In genomic region chr6:112254921-112255320, GRCh38 we compare ENCODE assay signal across 11 cellular contexts. TPM values are rescaled to one million over a fixed set of nuclear protein-coding genes. Genes with fewer than 3 reads are reported as not detected.
A peak's percentile ranks its signal among the peaks of the same experiment; 100 is the strongest.
DNase-seq lines count a peak whose midpoint lies in the region; ATAC-seq and TF ChIP-seq lines count a peak whose summit lies in the region.
"Had no signal": no experiment of that assay in that cellular context is flagged by ENCODE, and none has a peak within 500 bp of the region (broad histone marks: within the 10 kb centered on the region; RNA-seq: fewer than 3 reads in every experiment).

No MANE protein-coding gene starts in this region.

- peaks cover 4% of the 10 kb centered on the region; the same call in 1 of the 2 replicates for H3K4me1 ChIP-seq in ES-I3 (ENCODE audit: insufficient read depth, low read length)
- peaks cover 0 to 40% of the 10 kb centered on the region in 2 donors for H3K4me1 ChIP-seq in right atrium auricular region

- TF ChIP-seq CTCF in right atrium auricular region (IDR thresholded peaks at IDR 0.05) = no peak

- no peak overlapping the region for H3K27ac Mint-ChIP-seq in activated naive CD8-positive, alpha-beta T cell treated with anti-CD3 and anti-CD28 coated beads, Interleukin-2, amount 10 ng/mL, durations not matched to agents 7 days and 5 days
- H3K27ac Mint-ChIP-seq: stimulated activated naive CD8-positive, alpha-beta T cell treated with anti-CD3 and anti-CD28 coated beads, Interleukin-15, Interleukin-2, amounts not matched to agents 100 ng/mL and 50 ng/mL, for 24 hours had no signal

- no peaks in the 10 kb centered on the region for H3K9me3 ChIP-seq in ES-I3 (ENCODE audit: control insufficient read depth, insufficient read depth, low read length)
- no peaks in the 10 kb centered on the region for H3K9me3 ChIP-seq in right atrium auricular region

- no peaks in the 10 kb centered on the region for H3K9me3 Mint-ChIP-seq in activated naive CD8-positive, alpha-beta T cell treated with anti-CD3 and anti-CD28 coated beads, Interleukin-2, amount 10 ng/mL, durations not matched to agents 7 days and 5 days
- H3K9me3 Mint-ChIP-seq: stimulated activated naive CD8-positive, alpha-beta T cell treated with anti-CD3 and anti-CD28 coated beads, Interleukin-15, Interleukin-2, amounts not matched to agents 100 ng/mL and 50 ng/mL, for 24 hours had no signal

- POLR2A ChIA-PET in activated naive CD8-positive, alpha-beta T cell treated with anti-CD3 and anti-CD28 coated beads, Interleukin-2, amount 10 ng/mL, durations not matched to agents 7 days and 5 days (lab: Charles Lee) = no interaction called here

- H3K36me3 ChIP-seq in ES-I3 (ENCODE audit: insufficient read depth, low read length) (no peaks in the 10 kb centered on the region), right atrium auricular region (no peaks in the 10 kb centered on the region)

- H3K4me1 Mint-ChIP-seq in activated naive CD8-positive, alpha-beta T cell treated with anti-CD3 and anti-CD28 coated beads, Interleukin-2, amount 10 ng/mL, durations not matched to agents 7 days and 5 days = peaks cover 14% of the 10 kb centered on the region

- H3K9ac ChIP-seq in ES-I3 (ENCODE audit: low read depth, low read length) = peak overlapping the region; percentile 84; the same call in 1 of the 2 replicates

- peaks cover 69% of the 10 kb centered on the region for H3K27me3 Mint-ChIP-seq in activated naive CD8-positive, alpha-beta T cell treated with anti-CD3 and anti-CD28 coated beads, Interleukin-2, amount 10 ng/mL, durations not matched to agents 7 days and 5 days

- no peak for ATAC-seq in activated naive CD8-positive, alpha-beta T cell treated with anti-CD3 and anti-CD28 coated beads, Interleukin-2, amount 10 ng/mL, durations not matched to agents 7 days and 5 days (ENCODE audit: low read depth)
- no peak for ATAC-seq in HG02678 (IDR thresholded peaks at IDR 0.05; ENCODE audit: unreplicated experiment)

- peak overlapping the region; percentile 73 for H3K4me3 Mint-ChIP-seq in activated naive CD8-positive, alpha-beta T cell treated with anti-CD3 and anti-CD28 coated beads, Interleukin-2, amount 10 ng/mL, durations not matched to agents 7 days and 5 days

- peak overlapping the region in 1 of 2 donors; percentile 72 for H3K4me3 ChIP-seq in right atrium auricular region

- H3K36me3 Mint-ChIP-seq in activated naive CD8-positive, alpha-beta T cell treated with anti-CD3 and anti-CD28 coated beads, Interleukin-2, amount 10 ng/mL, durations not matched to agents 7 days and 5 days = no peaks in the 10 kb centered on the region

- no peak for DNase-seq in activated naive CD8-positive, alpha-beta T cell treated with anti-CD3 and anti-CD28 coated beads, Interleukin-2, amount 10 ng/mL, durations not matched to agents 7 days and 5 days
- DNase-seq in right atrium auricular region (ENCODE audit: low spot score) = no peak
- DNase-seq in pons (ENCODE audit: low spot score) = peak; percentile 82
- DNase-seq in DMS53 (lab: John Stamatoyannopoulos, UW) = no peak
- no peak for DNase-seq in retina
- no peak for DNase-seq in stimulated activated CD4-positive, alpha-beta T cell treated with anti-CD3 and anti-CD28 coated beads, Interleukin-4, amount 100 ng/mL, for 4 hours
- DNase-seq: activated naive CD4-positive, alpha-beta T cell treated with Interleukin-2 at 50 U/mL for 16 hours; NCI-H69 had no signal

- no peaks in the 10 kb centered on the region for H3K27me3 ChIP-seq in right atrium auricular region

- H3K27ac ChIP-seq in right atrium auricular region = peak overlapping the region; percentile 91 to 95

RNA-seq across cellular contexts. Expression of gene LAMA4, which starts 0.6 kb away (rescaled TPM):
- not detected for total RNA-seq in activated naive CD8-positive, alpha-beta T cell treated with anti-CD3 and anti-CD28 coated beads, Interleukin-2, amount 10 ng/mL, durations not matched to agents 7 days and 5 days
- total RNA-seq in right atrium auricular region = 10 to 100 TPM; 37.2 to 47.1 TPM

Comparison
In these comparisons a context has a peak if more than half of its experiments do, and no peak if none do; other contexts are left out.
1. RNA of gene LAMA4, which starts 0.6 kb away (total RNA-seq): 37.2 to 47.1 TPM in right atrium auricular region; not detected in activated naive CD8-positive, alpha-beta T cell treated with anti-CD3 and anti-CD28 coated beads, Interleukin-2, amount 10 ng/mL, durations not matched to agents 7 days and 5 days; every median in the first group is over 10 times any median in the second.